9 cellular contexts compared by ENCODE assay signal in genomic region chr14:77140937-77141591, GRCh38. TPM values are rescaled to one million over a fixed set of nuclear protein-coding genes. Genes with fewer than 3 reads are reported as not detected.
DNase-seq lines count a peak whose midpoint lies in the region; ATAC-seq, FAIRE-seq and TF ChIP-seq lines count a peak whose summit lies in the region.
"Had no signal": no experiment of that assay in that cellular context is flagged by ENCODE, and none has a peak within 500 bp of the region (broad histone marks: within the 10 kb centered on the region; RNA-seq: fewer than 3 reads in every experiment).

No MANE protein-coding gene starts in this region.

- no TSS peak for BruUV-seq in PC-3 (replicated peaks; lab: Mats Ljungman, UMichigan)

- intact Hi-C loops in PC-3 (cut with micrococcal nuclease) (no loop called here), esophagus squamous epithelium (cut with DNase I) (no loop called here)

- H2AFZ ChIP-seq in PC-3 (ENCODE audit: low read length) (peak overlapping the region; percentile 87), neural progenitor cell (replicated peaks) (peak overlapping the region; percentile 91)

- H3K27me3 Mint-ChIP-seq in neural progenitor cell (ENCODE audit: insufficient read depth, low read depth), result peaks cover 53% of the 10 kb centered on the region

- no peak overlapping the region for H3K27ac Mint-ChIP-seq in neural progenitor cell

- no peaks in the 10 kb centered on the region for H3K9me2 ChIP-seq in PC-3 (replicated peaks; ENCODE audit: low read length)

- no peak for TF ChIP-seq POLR2A in esophagus squamous epithelium (IDR thresholded peaks at IDR 0.05)

- POLR2A ChIA-PET in PC-3 (lab: Charles Lee; ENCODE audit: unreplicated experiment), result no interaction called here

- H3F3A ChIP-seq in PC-3 (ENCODE audit: low read length, unreplicated experiment), result no peaks in the 10 kb centered on the region
- H3F3A ChIP-seq in neural progenitor cell (ENCODE audit: low read depth), result peaks cover 32% of the 10 kb centered on the region

- H4K20me1 ChIP-seq in PC-3 (ENCODE audit: low read length) (no peaks in the 10 kb centered on the region), neural progenitor cell (ENCODE audit: low read depth) (peaks cover 37% of the 10 kb centered on the region)

- H3K79me2 ChIP-seq in PC-3 (ENCODE audit: low read length) (no peaks in the 10 kb centered on the region), neural progenitor cell (ENCODE audit: low read depth) (no peaks in the 10 kb centered on the region)

- H3K27me3 ChIP-seq in PC-3 (ENCODE audit: low read length), result peaks cover 82% of the 10 kb centered on the region
- peaks cover 11 to 100% (median 21%) of the 10 kb centered on the region in 4 donors for H3K27me3 ChIP-seq in esophagus squamous epithelium
- peaks cover 91% of the 10 kb centered on the region for H3K27me3 ChIP-seq in neural progenitor cell

- H3K4me1 Mint-ChIP-seq in neural progenitor cell, result peaks cover 43% of the 10 kb centered on the region

- H3K9me3 ChIP-seq in PC-3 (ENCODE audit: low read length), result no peaks in the 10 kb centered on the region
- no peaks in the 10 kb centered on the region for H3K9me3 ChIP-seq in esophagus squamous epithelium
- no peaks in the 10 kb centered on the region for H3K9me3 ChIP-seq in neural progenitor cell (ENCODE audit: low read depth)

- no peaks in the 10 kb centered on the region for H3K36me3 ChIP-seq in PC-3 (ENCODE audit: low read depth, low read length)
- no peaks in the 10 kb centered on the region for H3K36me3 ChIP-seq in esophagus squamous epithelium
- no peaks in the 10 kb centered on the region for H3K36me3 ChIP-seq in neural progenitor cell

- H3K9me3 Mint-ChIP-seq in neural progenitor cell, result no peaks in the 10 kb centered on the region

- TF ChIP-seq CTCF in PC-3 (conservative IDR thresholded peaks at IDR 0.05; ENCODE audit: low read depth, low read length), result peak; percentile 59
- TF ChIP-seq CTCF in esophagus squamous epithelium (IDR thresholded peaks at IDR 0.05), result peak in 2 of 6 experiments; percentile 33
- peak; percentile 62 for TF ChIP-seq CTCF in neural progenitor cell (IDR thresholded peaks at IDR 0.05)

- H3K4me2 ChIP-seq in PC-3 (ENCODE audit: low read length) (peak overlapping the region; percentile 95), neural progenitor cell (peak overlapping the region; percentile 100)

- CTCF ChIA-PET in PC-3 (lab: Charles Lee), result no interaction called here

- H3K9ac ChIP-seq in PC-3 (ENCODE audit: low read length) (no peak overlapping the region), neural progenitor cell (no peak overlapping the region)

- H3K4me3 ChIP-seq in PC-3 (ENCODE audit: low read length) (peak overlapping the region; percentile 74), esophagus squamous epithelium (peak overlapping the region in 3 of 4 donors; percentile 11 to 56 (median 35)), neural progenitor cell (peak overlapping the region; percentile 76)

- peak overlapping the region; percentile 88 for H3K4me3 Mint-ChIP-seq in neural progenitor cell

- no peaks in the 10 kb centered on the region for H3K36me3 Mint-ChIP-seq in neural progenitor cell

- ATAC-seq in PC-3 (peak; percentile 70), HG02798 (IDR thresholded peaks at IDR 0.05; ENCODE audit: poor library complexity, unreplicated experiment) (no peak)

- H3K4me1 ChIP-seq in PC-3 (ENCODE audit: insufficient read depth, low read length) (peaks cover 13% of the 10 kb centered on the region), esophagus squamous epithelium (peaks cover 19 to 28% (median 22%) of the 10 kb centered on the region in 3 donors), neural progenitor cell (peaks cover 18% of the 10 kb centered on the region)

- DNase-seq in NCI-H2081 (lab: John Stamatoyannopoulos, UW) (peak; percentile 38 to 39), NCI-H2081 treated with DMSO at 0.1 percent for 48 hours (lab: John Stamatoyannopoulos, UW) (no peak), PC-3 (peak; percentile 49), esophagus squamous epithelium (lab: John Stamatoyannopoulos, UW) (no peak), neural progenitor cell (ENCODE audit: low spot score) (peak; percentile 92), RCC 7860 (ENCODE audit: low spot score) (no peak), HPDE6-E6E7 (ENCODE audit: extremely low spot score) (no peak)

- 0% methylated on average over 6 of the region's 73 CpGs; no CpG with 5 or more reads in 1 of the 2 donors for WGBS in esophagus squamous epithelium, 2 donors

- no peak for FAIRE-seq in RCC 7860 (lab: Jason Lieb, UNC)
- FAIRE-seq: G401.6 had no signal

- H3K27ac ChIP-seq in PC-3 (ENCODE audit: low read length), result no peak overlapping the region
- H3K27ac ChIP-seq in esophagus squamous epithelium, result no peak overlapping the region
- H3K27ac ChIP-seq in neural progenitor cell, result no peak overlapping the region

RNA-seq across cellular contexts. Expression of gene ZDHHC22, which starts 0.5 kb away (rescaled TPM):
- total RNA-seq in PC-3 (2014; rRNA removed) (0.15 and 0.81 TPM in 2 replicates), esophagus squamous epithelium (not detected), neural progenitor cell (ENCODE audit: low replicate concordance) (0.07 and 0.31 TPM in 2 replicates)

RNA-seq across cellular contexts. Expression of gene TMEM63C, which starts 40.5 kb away (rescaled TPM):
- total RNA-seq in PC-3 (2014; rRNA removed) (4.0 and 5.4 TPM in 2 replicates), esophagus squamous epithelium (10 to 100 TPM in 1 of 4 donors, 1 to 10 TPM in 3; 5.2 to 18.6 (median 9.8) TPM), neural progenitor cell (ENCODE audit: low replicate concordance) (1.1 and 1.5 TPM in 2 replicates)

RNA-seq across cellular contexts. Expression of gene CIPC, which starts 43.0 kb away (rescaled TPM):
- total RNA-seq in PC-3 (2014; rRNA removed), result 26.0 and 26.6 TPM in 2 replicates
- 10 to 100 TPM; 17.1 to 38.3 (median 32.6) TPM for total RNA-seq in esophagus squamous epithelium
- 22.5 and 24.3 TPM in 2 replicates for total RNA-seq in neural progenitor cell (ENCODE audit: low replicate concordance)

Comparison
In these comparisons a context has a peak if more than half of its experiments do, and no peak if none do; other contexts are left out.
1. DNase-seq: peak in NCI-H2081 (2 of 2), PC-3 (single experiment) and neural progenitor cell (single experiment); none in NCI-H2081 treated with DMSO at 0.1 percent for 48 hours (single experiment), esophagus squamous epithelium (single experiment), RCC 7860 (single experiment) and HPDE6-E6E7 (single experiment).
2. Peak in every context shown above with its lines, with median percentiles within 50 percentile points of each other: H3K4me3 ChIP-seq.